10 cellular contexts compared by ENCODE assay signal in genomic region chr7:50812847-50813475, GRCh38. TPM values are rescaled to one million over a fixed set of nuclear protein-coding genes. Genes with fewer than 3 reads are reported as not detected.
DNase-seq lines count a peak whose midpoint lies in the region; FAIRE-seq and TF ChIP-seq lines count a peak whose summit lies in the region.
"Had no signal": no experiment of that assay in that cellular context is flagged by ENCODE, and none has a peak within 500 bp of the region (broad histone marks: within the 10 kb centered on the region; RNA-seq: fewer than 3 reads in every experiment).

No MANE protein-coding gene starts in this region.

- intact Hi-C loops in breast epithelium (cut with DNase I; ENCODE audit: low total_unique reads) (loop anchor here (10.0 kb wide), 1 partner anchor 1562 kb away; no protein-coding TSS in a partner anchor), transverse colon (cut with DNase I; ENCODE audit: low total_unique reads) (no loop called here)

- no peak overlapping the region for H3K4me2 ChIP-seq in keratinocyte (ENCODE audit: control insufficient read depth, extremely low read depth, insufficient read depth, low read depth, low read length)
- H3K4me2 ChIP-seq in smooth muscle cell, result no peak overlapping the region

- peaks cover 1 to 2% (median 2%) of the 10 kb centered on the region in 3 donors for H3K27me3 Mint-ChIP-seq in immature natural killer cell (ENCODE audit: low read depth in 3 of 3)

- H3K4me3 ChIP-seq in HUES48 (ENCODE audit: low read depth, low read length) (no peak overlapping the region), breast epithelium (no peak overlapping the region), keratinocyte (ENCODE audit: control insufficient read depth in 2 of 3, extremely low read depth in 1 of 3, insufficient read depth in 2 of 3, low read depth in 1 of 3, low read length in 3 of 3) (no peak overlapping the region), transverse colon (no peak overlapping the region), smooth muscle cell (no peak overlapping the region)

- no peak overlapping the region for H3K4me3 Mint-ChIP-seq in immature natural killer cell
- H3K4me3 Mint-ChIP-seq: activated CD8-positive, alpha-beta T cell treated with anti-CD3 and anti-CD28 coated beads for 36 hours had no signal

- in situ Hi-C loops in transverse colon (cut with MboI; ENCODE audit: low pct_ligation_motif_present in 1 of 4, low pct_unique_long_range_greater_than_20kb in 1 of 4, low sequenced_read_pairs in 3 of 4), result no loop called here

- peaks cover 2% of the 10 kb centered on the region for H3K9me1 ChIP-seq in keratinocyte (ENCODE audit: control insufficient read depth, extremely low read depth, insufficient read depth, low read length)

- H3K9ac ChIP-seq in HUES48 (ENCODE audit: low read depth, low read length) (no peak overlapping the region), keratinocyte (ENCODE audit: control insufficient read depth, extremely low read depth, insufficient read depth, low read length) (no peak overlapping the region), smooth muscle cell (ENCODE audit: low read depth) (no peak overlapping the region)

- H3K9me3 ChIP-seq in HUES48 (ENCODE audit: control insufficient read depth, insufficient read depth, low read length) (no peaks in the 10 kb centered on the region), breast epithelium (no peaks in the 10 kb centered on the region), keratinocyte (ENCODE audit: control insufficient read depth, low read depth, low read length) (no peaks in the 10 kb centered on the region), transverse colon (no peaks in the 10 kb centered on the region), smooth muscle cell (replicated peaks; ENCODE audit: low read depth) (no peaks in the 10 kb centered on the region)
- H3K9me3 ChIP-seq: neutrophil had no signal

- DNase-seq in breast epithelium (ENCODE audit: low spot score in 2 of 2), result peak; percentile 59 to 76
- DNase-seq in keratinocyte (ENCODE audit: low read depth, low spot score), result no peak
- peak; percentile 78 for DNase-seq in transverse colon
- no peak for DNase-seq in smooth muscle cell (lab: John Stamatoyannopoulos, UW; ENCODE audit: unreplicated experiment)
- no peak for DNase-seq in immature natural killer cell
- DNase-seq in putamen (ENCODE audit: low spot score), result no peak
- DNase-seq: activated CD8-positive, alpha-beta T cell treated with anti-CD3 and anti-CD28 coated beads for 36 hours; stimulated activated naive CD4-positive, alpha-beta T cell had no signal

- no peaks in the 10 kb centered on the region for H3K36me3 ChIP-seq in HUES48 (ENCODE audit: control insufficient read depth, insufficient read depth, low read length)
- no peaks in the 10 kb centered on the region for H3K36me3 ChIP-seq in breast epithelium
- no peaks in the 10 kb centered on the region for H3K36me3 ChIP-seq in keratinocyte (ENCODE audit: control insufficient read depth in 2 of 2, extremely low read depth in 1 of 2, insufficient read depth in 2 of 2, low read length in 2 of 2)
- H3K36me3 ChIP-seq in transverse colon, result no peaks in the 10 kb centered on the region
- no peaks in the 10 kb centered on the region for H3K36me3 ChIP-seq in smooth muscle cell (ENCODE audit: low read depth)
- H3K36me3 ChIP-seq: neutrophil had no signal

- no peak overlapping the region for H3K27ac Mint-ChIP-seq in immature natural killer cell
- H3K27ac Mint-ChIP-seq: activated CD8-positive, alpha-beta T cell treated with anti-CD3 and anti-CD28 coated beads for 36 hours had no signal

- peak overlapping the region; percentile 21 for H3K27ac ChIP-seq in HUES48 (ENCODE audit: low read depth, low read length)
- no peak overlapping the region for H3K27ac ChIP-seq in breast epithelium
- H3K27ac ChIP-seq in keratinocyte (ENCODE audit: control insufficient read depth, insufficient read depth, low read length), result no peak overlapping the region
- H3K27ac ChIP-seq in transverse colon, result no peak overlapping the region
- H3K27ac ChIP-seq in smooth muscle cell (ENCODE audit: low read depth), result no peak overlapping the region
- H3K27ac ChIP-seq: neutrophil had no signal

- no peaks in the 10 kb centered on the region for H3K9me3 Mint-ChIP-seq in immature natural killer cell
- H3K9me3 Mint-ChIP-seq: activated CD8-positive, alpha-beta T cell treated with anti-CD3 and anti-CD28 coated beads for 36 hours had no signal

- no peaks in the 10 kb centered on the region for H3K79me2 ChIP-seq in keratinocyte (ENCODE audit: control insufficient read depth, insufficient read depth, low read length)
- no peaks in the 10 kb centered on the region for H3K79me2 ChIP-seq in smooth muscle cell (ENCODE audit: low read depth)

- TF ChIP-seq EP300 in transverse colon (IDR thresholded peaks at IDR 0.05; ENCODE audit: low read depth), result no peak

- H4K20me1 ChIP-seq in keratinocyte (ENCODE audit: control insufficient read depth, extremely low read depth, insufficient read depth, low read length) (no peaks in the 10 kb centered on the region), smooth muscle cell (ENCODE audit: low read depth) (no peaks in the 10 kb centered on the region)

- dilution Hi-C loops in keratinocyte (cut with MboI; ENCODE audit: extremely low pct_ligation_motif_present, low sequenced_read_pairs), result no loop called here

- H3K4me1 ChIP-seq in HUES48 (ENCODE audit: control insufficient read depth, insufficient read depth, low read length) (peaks cover 32% of the 10 kb centered on the region), breast epithelium (no peaks in the 10 kb centered on the region), keratinocyte (ENCODE audit: control insufficient read depth, extremely low read depth, insufficient read depth, low read length) (peaks cover 6% of the 10 kb centered on the region), transverse colon (no peaks in the 10 kb centered on the region), smooth muscle cell (ENCODE audit: low read depth) (no peaks in the 10 kb centered on the region)

- H3F3A ChIP-seq in smooth muscle cell (ENCODE audit: low read depth), result no peaks in the 10 kb centered on the region

- peaks cover 3% of the 10 kb centered on the region; the same call in 1 of the 2 replicates for H3K27me3 ChIP-seq in HUES48 (ENCODE audit: control insufficient read depth, insufficient read depth, low read length)
- H3K27me3 ChIP-seq in breast epithelium, result no peaks in the 10 kb centered on the region
- peaks cover 22% of the 10 kb centered on the region for H3K27me3 ChIP-seq in keratinocyte (ENCODE audit: control insufficient read depth, extremely low read depth, insufficient read depth, low read length)
- no peaks in the 10 kb centered on the region for H3K27me3 ChIP-seq in transverse colon
- H3K27me3 ChIP-seq in smooth muscle cell (ENCODE audit: low read depth), result peaks cover 7% of the 10 kb centered on the region

- WGBS in transverse colon (ENCODE audit: low coverage in 1 of 2), 2 donors, result 80% methylated on average over 1 of the region's 1 CpG; no CpG with 5 or more reads in 1 of the 2 donors
- whole genome bisulfite sequencing in smooth muscle cell (ENCODE audit: low lambda C conversion rate), result 89% methylated on average over 1 of the region's 1 CpG

- FAIRE-seq in keratinocyte (lab: Jason Lieb, UNC), result peak; percentile 23

- no peak for TF ChIP-seq CTCF in breast epithelium (IDR thresholded peaks at IDR 0.05)
- no peak for TF ChIP-seq CTCF in keratinocyte (optimal IDR thresholded peaks at IDR 0.05 in 1 of 3, IDR thresholded peaks at IDR 0.05 in 1 of 3, conservative IDR thresholded peaks at IDR 0.05 in 1 of 3; ENCODE audit: extremely low read depth in 1 of 3, insufficient read depth in 2 of 3, low read length in 3 of 3)
- TF ChIP-seq CTCF in transverse colon (IDR thresholded peaks at IDR 0.05), result no peak
- TF ChIP-seq CTCF in smooth muscle cell (IDR thresholded peaks at IDR 0.05; ENCODE audit: borderline replicate concordance, insufficient read depth, poor library complexity, severe bottlenecking), result no peak

- no peak overlapping the region for H2AFZ ChIP-seq in keratinocyte (ENCODE audit: control insufficient read depth, low read length)
- no peak overlapping the region for H2AFZ ChIP-seq in smooth muscle cell (ENCODE audit: low read depth)

- no peaks in the 10 kb centered on the region for H3K36me3 Mint-ChIP-seq in immature natural killer cell

- no peak for TF ChIP-seq POLR2A in breast epithelium (IDR thresholded peaks at IDR 0.05)
- no peak for TF ChIP-seq POLR2A in transverse colon (IDR thresholded peaks at IDR 0.05)

- no peaks in the 10 kb centered on the region for H3K4me1 Mint-ChIP-seq in immature natural killer cell

RNA-seq across cellular contexts. Expression of gene GRB10, which starts 30.3 kb away (rescaled TPM):
- total RNA-seq in breast epithelium (10 to 100 TPM; 56.8 to 71.1 (median 61.2) TPM), transverse colon (10 to 100 TPM in 3 of 4 donors, 1 to 10 TPM in 1; 8.8 to 55.7 (median 14.3) TPM), smooth muscle cell (16.2 and 20.1 TPM in 2 replicates)
- polyA plus RNA-seq in keratinocyte (3.8 to 5.6 TPM (median 4.4 TPM) in 3 replicates), smooth muscle cell (17.7 and 18.0 TPM in 2 replicates), immature natural killer cell (not detected)
- 4.6 TPM for polyA plus RNA-seq in keratinocyte (2011; ENCODE audit: low read depth)
- 5.3 and 6.0 TPM in 2 replicates for polyA plus RNA-seq in keratinocyte (2011; cell fraction: cytosol; rRNA removed)
- 11.6 and 12.9 TPM in 2 replicates for polyA plus RNA-seq in keratinocyte (2011; cell fraction: nucleus; rRNA removed)
- polyA plus RNA-seq in keratinocyte (2012; ENCODE audit: low replicate concordance), result 7.2 and 7.9 TPM in 2 replicates
- polyA minus RNA-seq in keratinocyte, result 8.1 to 16.8 TPM (median 12.6 TPM) in 3 replicates
- polyA minus RNA-seq in keratinocyte (2011; cell fraction: cytosol; rRNA and poly(A)+ RNA removed), result 12.3 TPM
- 13.7 and 27.1 TPM in 2 replicates for polyA minus RNA-seq in keratinocyte (2011; cell fraction: nucleus; rRNA and poly(A)+ RNA removed)

Comparison
In these comparisons a context has a peak if more than half of its experiments do, and no peak if none do; other contexts are left out.
1. DNase-seq: peak in breast epithelium (2 of 2) and transverse colon (single experiment); none in keratinocyte (single experiment), smooth muscle cell (single experiment), immature natural killer cell (0 of 3) and putamen (single experiment).